Comparison of ENCODE assay signal across 2 cellular contexts in genomic region chr7:7242899-7243298, GRCh38.
TF ChIP-seq lines count a peak whose summit lies in the region.

No MANE protein-coding gene starts in this region.

TF ChIP-seq in HepG2, 621 proteins besides CTCF, POLR2A, EP300 and RAD21 (continued from another document):
- TF ChIP-seq, protein P1, sequence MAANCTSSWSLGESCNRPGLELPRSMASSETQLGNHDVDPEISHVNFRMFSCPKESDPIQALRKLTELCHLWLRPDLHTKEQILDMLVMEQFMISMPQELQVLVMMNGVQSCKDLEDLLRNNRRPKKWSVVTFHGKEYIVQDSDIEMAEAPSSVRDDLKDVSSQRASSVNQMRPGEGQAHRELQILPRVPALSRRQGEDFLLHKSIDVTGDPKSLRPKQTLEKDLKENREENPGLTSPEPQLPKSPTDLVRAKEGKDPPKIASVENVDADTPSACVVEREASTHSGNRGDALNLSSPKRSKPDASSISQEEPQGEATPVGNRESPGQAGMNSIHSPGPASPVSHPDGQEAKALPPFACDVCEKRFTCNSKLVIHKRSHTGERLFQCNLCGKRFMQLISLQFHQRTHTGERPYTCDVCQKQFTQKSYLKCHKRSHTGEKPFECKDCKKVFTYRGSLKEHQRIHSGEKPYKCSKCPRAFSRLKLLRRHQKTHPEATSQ (CRISPR knock-in tag; IDR thresholded peaks at IDR 0.05; ENCODE audit: borderline replicate concordance) = no peak
- TF ChIP-seq MYC (CRISPR knock-in tag; IDR thresholded peaks at IDR 0.05; ENCODE audit: borderline replicate concordance) (no peak), FOXA1 (IDR thresholded peaks at IDR 0.05) (no peak), FOXA1 (CRISPR knock-in tag; IDR thresholded peaks at IDR 0.05) (no peak), PCBP1 (IDR thresholded peaks at IDR 0.05; ENCODE audit: borderline replicate concordance, low read depth, low read length) (no peak), ATF7 (IDR thresholded peaks at IDR 0.05) (no peak), ATF7 (CRISPR knock-in tag; IDR thresholded peaks at IDR 0.05) (no peak), RBM22 (optimal IDR thresholded peaks at IDR 0.05; ENCODE audit: low read length) (peak; percentile 57)

TF ChIP-seq in WTC11, 78 proteins besides CTCF, POLR2A, EP300 and RAD21 (continued from another document):
- TF ChIP-seq ZNF281 (CRISPR knock-in tag; IDR thresholded peaks at IDR 0.05) = no peak
- TF ChIP-seq SP1 (CRISPR knock-in tag; conservative IDR thresholded peaks at IDR 0.05) = no peak
- TF ChIP-seq CREB1 (CRISPR knock-in tag; IDR thresholded peaks at IDR 0.05) = no peak
TF ChIP-seq in WTC11: peak in this region for 0.
